15 cellular contexts compared by ENCODE assay signal in genomic region chr5:60205071-60205470, GRCh38.
DNase-seq lines count a peak whose midpoint lies in the region; ATAC-seq and TF ChIP-seq lines count a peak whose summit lies in the region.
"Had no signal": no experiment of that assay in that cellular context is flagged by ENCODE, and none has a peak within 500 bp of the region (broad histone marks: within the 10 kb centered on the region; RNA-seq: fewer than 3 reads in every experiment).

No MANE protein-coding gene starts in this region.

- no peak overlapping the region for H3K27ac ChIP-seq in endodermal cell (ENCODE audit: low read depth, low read length)
- H3K27ac ChIP-seq: BLaER1 treated with 17β-estradiol and CSF1 and Interleukin-3, amounts not matched to agents 10 nM and 100 nM; HL-60 had no signal

- no peaks in the 10 kb centered on the region for H3K36me3 Mint-ChIP-seq in endodermal cell (ENCODE audit: low read depth)
- H3K36me3 Mint-ChIP-seq in stimulated activated memory B cell treated with anti-CD40 and anti-IgM and Interleukin-4, amounts not matched to agents 10 μg/mL and 1 μg/mL and 100 μg/mL, for 72 hours, result no peaks in the 10 kb centered on the region
- H3K36me3 Mint-ChIP-seq: IgD-negative memory B cell had no signal

- H3K4me3 ChIP-seq in endodermal cell (ENCODE audit: low read length), result no peak overlapping the region
- H3K4me3 ChIP-seq: BLaER1 treated with 17β-estradiol and CSF1 and Interleukin-3, amounts not matched to agents 10 nM and 100 nM; HAP-1 had no signal

- H3K9me3 ChIP-seq in endodermal cell (ENCODE audit: control insufficient read depth, low read length), result peaks cover 9% of the 10 kb centered on the region
- H3K9me3 ChIP-seq: BLaER1 treated with 17β-estradiol and CSF1 and Interleukin-3, amounts not matched to agents 10 nM and 100 nM; Caco-2; HAP-1 had no signal

- H3K4me1 Mint-ChIP-seq in endodermal cell, result peaks cover 33% of the 10 kb centered on the region
- H3K4me1 Mint-ChIP-seq in stimulated activated memory B cell treated with anti-CD40 and anti-IgM and Interleukin-4, amounts not matched to agents 10 μg/mL and 1 μg/mL and 100 μg/mL, for 72 hours, result peaks cover 18% of the 10 kb centered on the region

- H3K4me3 Mint-ChIP-seq in endodermal cell, result no peak overlapping the region
- no peak overlapping the region for H3K4me3 Mint-ChIP-seq in stimulated activated memory B cell treated with anti-CD40 and anti-IgM and Interleukin-4, amounts not matched to agents 10 μg/mL and 1 μg/mL and 100 μg/mL, for 72 hours
- H3K4me3 Mint-ChIP-seq: CD4-positive, alpha-beta T cell; IgD-negative memory B cell had no signal

- H3K9ac ChIP-seq in endodermal cell (ENCODE audit: extremely low read depth, low read length, poor library complexity, severe bottlenecking), result no peak overlapping the region
- H3K9ac ChIP-seq: BLaER1 treated with 17β-estradiol and CSF1 and Interleukin-3, amounts not matched to agents 10 nM and 100 nM had no signal

- H3K27ac Mint-ChIP-seq in endodermal cell, result peak overlapping the region; percentile 59
- peak overlapping the region; percentile 10 for H3K27ac Mint-ChIP-seq in stimulated activated memory B cell treated with anti-CD40 and anti-IgM and Interleukin-4, amounts not matched to agents 10 μg/mL and 1 μg/mL and 100 μg/mL, for 72 hours
- H3K27ac Mint-ChIP-seq: CD4-positive, alpha-beta T cell had no signal

- DNase-seq in Right ventricle myocardium superior, result peak; percentile 33
- no peak for DNase-seq in left ventricle myocardium superior
- DNase-seq in RPMI8226, result peak; percentile 43
- DNase-seq in endodermal cell, result peak; percentile 48
- DNase-seq in HT-29 (ENCODE audit: low spot score), result no peak
- no peak for DNase-seq in stimulated activated CD4-positive, alpha-beta T cell treated with anti-CD3 and anti-CD28 coated beads, Interleukin-15, amount 100 ng/mL, for 24 hours
- DNase-seq in activated CD8-positive, alpha-beta memory T cell treated with anti-CD3 and anti-CD28 coated beads for 24 hours, result no peak
- DNase-seq: 8988T; Caco-2; CD4-positive, alpha-beta T cell had no signal

- intact Hi-C loops in Right ventricle myocardium superior (cut with DNase I), result no loop called here
- intact Hi-C loops in left ventricle myocardium superior (cut with micrococcal nuclease), result no loop called here

- no peaks in the 10 kb centered on the region for H3K36me3 ChIP-seq in endodermal cell (ENCODE audit: control insufficient read depth, insufficient read depth, low read length)
- H3K36me3 ChIP-seq: BLaER1 treated with 17β-estradiol and CSF1 and Interleukin-3, amounts not matched to agents 10 nM and 100 nM; HAP-1 had no signal

- 91 to 93% methylated on average over 1 to 2 of the region's 2 CpGs for WGBS in endodermal cell (ENCODE audit: insufficient coverage in 1 of 2, insufficient read length in 1 of 2), 2 experiments

- H3K27me3 ChIP-seq in endodermal cell (ENCODE audit: control insufficient read depth, insufficient read depth, low read length, poor library complexity, severe bottlenecking), result no peaks in the 10 kb centered on the region
- H3K27me3 ChIP-seq: BLaER1 treated with 17β-estradiol and CSF1 and Interleukin-3, amounts not matched to agents 10 nM and 100 nM had no signal

- no peak for TF ChIP-seq CTCF in endodermal cell (conservative IDR thresholded peaks at IDR 0.05)

- H3K27me3 Mint-ChIP-seq in endodermal cell (ENCODE audit: insufficient read depth), result no peaks in the 10 kb centered on the region
- H3K27me3 Mint-ChIP-seq in stimulated activated memory B cell treated with anti-CD40 and anti-IgM and Interleukin-4, amounts not matched to agents 10 μg/mL and 1 μg/mL and 100 μg/mL, for 72 hours, result no peaks in the 10 kb centered on the region
- H3K27me3 Mint-ChIP-seq: CD4-positive, alpha-beta T cell; IgD-negative memory B cell had no signal

- no peaks in the 10 kb centered on the region for H3K9me3 Mint-ChIP-seq in endodermal cell
- no peaks in the 10 kb centered on the region for H3K9me3 Mint-ChIP-seq in stimulated activated memory B cell treated with anti-CD40 and anti-IgM and Interleukin-4, amounts not matched to agents 10 μg/mL and 1 μg/mL and 100 μg/mL, for 72 hours
- H3K9me3 Mint-ChIP-seq: IgD-negative memory B cell had no signal

- ATAC-seq in Right ventricle myocardium superior (ENCODE audit: poor library complexity), result no peak
- ATAC-seq in left ventricle myocardium superior, result no peak
- no peak for ATAC-seq in stimulated activated memory B cell treated with anti-CD40 and anti-IgM and Interleukin-4, amounts not matched to agents 10 μg/mL and 1 μg/mL and 100 μg/mL, for 72 hours

- peaks cover 5% of the 10 kb centered on the region for H3K4me1 ChIP-seq in endodermal cell (ENCODE audit: control insufficient read depth, insufficient read depth, low read length)
- H3K4me1 ChIP-seq: Caco-2, HAP-1 had no signal

Comparison
In these comparisons a context has a peak if more than half of its experiments do, and no peak if none do; other contexts are left out.
1. DNase-seq: peak in Right ventricle myocardium superior (single experiment), RPMI8226 (single experiment) and endodermal cell (single experiment); none in left ventricle myocardium superior (single experiment), HT-29 (single experiment), stimulated activated CD4-positive, alpha-beta T cell treated with anti-CD3 and anti-CD28 coated beads, Interleukin-15, amount 100 ng/mL, for 24 hours (single experiment) and activated CD8-positive, alpha-beta memory T cell treated with anti-CD3 and anti-CD28 coated beads for 24 hours (single experiment).